Comparison of ENCODE assay signal across 1 cellular context in the genomic region with DNA sequence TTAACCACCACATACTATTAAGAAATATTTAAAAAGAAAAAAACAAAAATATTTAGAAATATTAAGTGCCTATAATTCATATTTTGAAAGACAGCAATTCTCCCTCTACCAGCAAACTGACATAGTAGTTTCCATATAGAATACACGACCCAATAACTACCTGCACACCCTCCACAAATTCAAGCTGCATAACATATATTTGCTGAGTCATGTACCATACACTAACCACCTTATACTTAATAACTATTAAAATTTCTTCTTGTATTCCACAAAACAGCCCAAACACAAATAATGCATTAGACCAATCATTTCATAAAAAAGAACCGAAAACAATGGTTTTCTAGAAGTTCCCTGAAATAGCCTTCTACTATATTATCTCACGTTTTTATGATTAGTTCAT.
TF ChIP-seq lines count a peak whose summit lies in the region.

No MANE protein-coding gene starts in this region.

TF ChIP-seq in IMR-90, 13 proteins besides CTCF, POLR2A, EP300 and RAD21 (continued from another document):
- TF ChIP-seq MAFK (IDR thresholded peaks at IDR 0.05; ENCODE audit: low read depth, low read length) (peak; percentile 58), SMC3 (IDR thresholded peaks at IDR 0.05; ENCODE audit: low read depth, low read length) (no peak), NFE2L2 (IDR thresholded peaks at IDR 0.05; ENCODE audit: low read depth, low read length) (peak; percentile 94), RCOR1 (IDR thresholded peaks at IDR 0.05; ENCODE audit: insufficient replicate concordance, low read length) (no peak)
- TF ChIP-seq, protein P1, sequence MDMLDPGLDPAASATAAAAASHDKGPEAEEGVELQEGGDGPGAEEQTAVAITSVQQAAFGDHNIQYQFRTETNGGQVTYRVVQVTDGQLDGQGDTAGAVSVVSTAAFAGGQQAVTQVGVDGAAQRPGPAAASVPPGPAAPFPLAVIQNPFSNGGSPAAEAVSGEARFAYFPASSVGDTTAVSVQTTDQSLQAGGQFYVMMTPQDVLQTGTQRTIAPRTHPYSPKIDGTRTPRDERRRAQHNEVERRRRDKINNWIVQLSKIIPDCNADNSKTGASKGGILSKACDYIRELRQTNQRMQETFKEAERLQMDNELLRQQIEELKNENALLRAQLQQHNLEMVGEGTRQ (IDR thresholded peaks at IDR 0.05; ENCODE audit: low read depth, low read length), result no peak
